32 cellular contexts compared by ENCODE assay signal in the genomic region with DNA sequence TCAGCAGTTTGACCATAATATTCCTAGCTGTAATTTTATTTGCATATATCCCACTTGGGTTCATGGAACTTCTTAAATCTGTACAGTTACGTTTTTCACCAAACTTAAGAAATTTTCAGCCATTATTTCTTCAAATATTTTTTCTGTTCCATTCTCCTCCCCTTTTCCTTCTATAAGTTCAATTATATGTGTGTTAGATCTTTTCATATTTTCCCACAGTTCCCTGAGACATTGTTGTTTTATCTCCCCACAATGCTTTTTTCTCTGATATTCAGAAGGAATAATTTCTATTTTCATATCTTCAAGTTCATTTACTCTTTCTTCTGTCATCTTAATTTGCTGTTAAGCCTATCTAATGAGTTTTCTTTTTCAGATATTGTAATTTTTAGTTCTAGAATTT. TPM values are rescaled to one million over a fixed set of nuclear protein-coding genes. Genes with fewer than 3 reads are reported as not detected.
"Had no signal": no experiment of that assay in that cellular context is flagged by ENCODE, and none has a peak within 500 bp of the region (broad histone marks: within the 10 kb centered on the region; RNA-seq: fewer than 3 reads in every experiment).

No MANE protein-coding gene starts in this region.

- H3K4me3 Mint-ChIP-seq: activated CD8-positive, alpha-beta T cell treated with anti-CD3 and anti-CD28 coated beads, Interleukin-2, amount 10 ng/mL, durations not matched to agents 7 days and 5 days; activated T-cell treated with anti-CD3 and anti-CD28 coated beads, Interleukin-2, amount 50 U/mL, for 4 hours had no signal

- H3K4me1 ChIP-seq: SJCRH30 had no signal

- H3K9me3 ChIP-seq: SJCRH30 had no signal

- H3K4me2 ChIP-seq: KMS-11, SK-N-SH had no signal

- H3K36me3 ChIP-seq: brain microvascular endothelial cell, cardiac muscle cell, MG63, SJCRH30 had no signal

- H3K9me2 ChIP-seq: SK-N-SH had no signal

- H3K27me3 ChIP-seq: cardiac muscle cell, SJCRH30 had no signal

- ATAC-seq: activated CD8-positive, alpha-beta T cell treated with anti-CD3 and anti-CD28 coated beads, Interleukin-2, amount 10 ng/mL, durations not matched to agents 7 days and 5 days; activated naive CD4-positive, alpha-beta T cell treated with anti-CD3 and anti-CD28 coated beads, Interleukin-2, amount 50 U/mL, for 72 hours; activated T-cell treated with anti-CD3 and anti-CD28 coated beads, Interleukin-2, amount 50 U/mL, for 4 hours; Panc1; Right ventricle myocardium inferior had no signal

- H3K9ac ChIP-seq: KMS-11, SK-N-SH had no signal

- H3K27me3 Mint-ChIP-seq: IgD-negative memory B cell had no signal

- H3K27ac ChIP-seq: brain microvascular endothelial cell, cardiac muscle cell, KMS-11, SJCRH30 had no signal

- H3K4me3 ChIP-seq: cardiac muscle cell, MG63, SJCRH30 had no signal

- H3K27ac Mint-ChIP-seq: activated CD8-positive, alpha-beta T cell treated with anti-CD3 and anti-CD28 coated beads, Interleukin-2, amount 10 ng/mL, durations not matched to agents 7 days and 5 days; activated T-helper 2 cell treated with anti-CD3 and anti-CD28 coated beads, Interferon-gamma antibody, Interleukin-2, Interleukin-4, amounts not matched to agents 10 μg/mL and 5 μg/mL and 100 μg/mL, durations not matched to agents 14 hours and 24 hours and 36 hours had no signal

- DNase-seq: activated CD4-positive, alpha-beta T cell treated with anti-CD3 and anti-CD28 coated beads for 48 hours; activated CD4-positive, alpha-beta T cell treated with anti-CD3 and anti-CD28 coated beads, Interleukin-2, amount 50 U/mL, for 4 hours; activated CD4-positive, CD25-positive, alpha-beta regulatory T cell treated with anti-CD3 and anti-CD28 coated beads, Interleukin-2, amount 50 U/mL, for 72 hours; activated CD8-positive, alpha-beta memory T cell treated with anti-CD3 and anti-CD28 coated beads, Interleukin-2, amount 50 U/mL, for 48 hours; activated CD8-positive, alpha-beta T cell treated with anti-CD3 and anti-CD28 coated beads, Interleukin-2, amount 10 ng/mL, durations not matched to agents 7 days and 5 days; activated T-cell treated with anti-CD3 and anti-CD28 coated beads, Interleukin-2, amount 50 U/mL, for 4 hours; brain microvascular endothelial cell; cerebellar nuclear complex; MG63; MV-4-11; NCI-H1092 treated with DMSO at 0.1 percent for 48 hours; NCI-H1436; NCI-H1694 treated with DMSO at 0.1 percent for 48 hours; NCI-H2029 treated with DMSO at 0.1 percent for 48 hours; NCI-H345; NCI-H510A; NCI-H526 treated with DMSO at 0.1 percent for 48 hours; NCI-H82; RPMI8226; SJCRH30; SK-N-SH; T-helper 1 cell had no signal

RNA-seq across cellular contexts. Expression of gene IKZF3, which starts 26.1 kb away (rescaled TPM):
- total RNA-seq: cardiac muscle cell, SJCRH30 had no signal
- polyA plus RNA-seq: cardiac muscle cell, SK-N-SH had no signal

RNA-seq across cellular contexts. Expression of gene ZPBP2, which starts 29.9 kb away (rescaled TPM):
- total RNA-seq: activated CD8-positive, alpha-beta T cell treated with anti-CD3 and anti-CD28 coated beads, Interleukin-2, amount 10 ng/mL, durations not matched to agents 7 days and 5 days; activated naive CD4-positive, alpha-beta T cell treated with anti-CD3 and anti-CD28 coated beads, Interleukin-2, amount 50 U/mL, for 72 hours; activated T-helper 2 cell treated with anti-CD3 and anti-CD28 coated beads, Interferon-gamma antibody, Interleukin-2, Interleukin-4, amounts not matched to agents 10 μg/mL and 5 μg/mL and 100 μg/mL, durations not matched to agents 14 hours and 24 hours and 36 hours; cardiac muscle cell; OCI-LY7; Right ventricle myocardium inferior; SJCRH30; T-helper 2 cell treated with Interferon-gamma antibody and Interleukin-4, amounts not matched to agents 100 ng/mL and 5 ng/mL, for 36 hours had no signal
- polyA plus RNA-seq: adipose tissue, cardiac muscle cell, SK-N-SH had no signal
